In the genomic region with DNA sequence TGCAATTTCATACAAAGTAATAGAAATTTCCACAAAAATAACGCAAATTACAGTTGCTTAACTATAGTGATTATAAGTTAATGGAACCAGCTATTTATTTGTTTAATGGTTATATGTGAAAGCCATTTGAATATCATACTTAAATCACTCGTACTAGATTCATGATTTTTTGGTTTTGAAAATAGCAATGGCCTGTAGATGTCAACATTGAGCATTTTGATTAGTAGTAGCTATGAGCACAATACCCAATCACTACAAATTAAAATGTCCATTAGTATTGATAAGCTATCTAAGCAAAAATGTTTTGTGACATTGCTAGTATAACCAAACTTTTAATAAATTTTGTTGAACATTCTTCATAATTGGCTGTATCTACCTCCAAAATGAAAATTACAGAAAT, we compare ENCODE assay signal across 24 cellular contexts. TPM values are rescaled to one million over a fixed set of nuclear protein-coding genes. Genes with fewer than 3 reads are reported as not detected.
DNase-seq lines count a peak whose midpoint lies in the region; ATAC-seq and TF ChIP-seq lines count a peak whose summit lies in the region.
"Had no signal": no experiment of that assay in that cellular context is flagged by ENCODE, and none has a peak within 500 bp of the region (broad histone marks: within the 10 kb centered on the region; RNA-seq: fewer than 3 reads in every experiment).

No MANE protein-coding gene starts in this region.

- no peak for DNase-seq in SK-N-SH
- no peak for DNase-seq in OCI-LY7 (ENCODE audit: low spot score)
- no peak for DNase-seq in epithelial cell of proximal tubule (ENCODE audit: low read depth)
- DNase-seq in WTC11 (ENCODE audit: low spot score): no peak
- DNase-seq in iPS-NIHi7 (ENCODE audit: extremely low spot score): no peak
- DNase-seq in activated CD8-positive, alpha-beta T cell treated with anti-CD3 and anti-CD28 coated beads for 36 hours: no peak
- DNase-seq: activated CD4-positive, alpha-beta T cell treated with anti-CD3 and anti-CD28 coated beads for 1 hour; activated naive CD4-positive, alpha-beta T cell treated with anti-CD3 and anti-CD28 coated beads, Interleukin-2, amount 50 U/mL, for 16 hours; anterior cingulate cortex; caudate nucleus; dorsolateral prefrontal cortex; NCI-H1436; NCI-H510A treated with DMSO at 0.1 percent for 48 hours; nucleus accumbens; stimulated activated CD4-positive, alpha-beta T cell treated with anti-CD3 and anti-CD28 coated beads, Interleukin-12 subunit alpha, Interleukin-12 subunit beta, amount 100 ng/mL, for 4 hours; stomach had no signal

- no peaks in the 10 kb centered on the region for H3K36me3 Mint-ChIP-seq in WTC11
- no peaks in the 10 kb centered on the region for H3K36me3 Mint-ChIP-seq in activated CD8-positive, alpha-beta T cell treated with anti-CD3 and anti-CD28 coated beads for 36 hours (ENCODE audit: low read depth)

- H3K4me1 ChIP-seq in SK-N-SH (ENCODE audit: control insufficient read depth in 1 of 2, insufficient read depth in 2 of 2, low read depth in 1 of 2, low read length in 1 of 2) (no peaks in the 10 kb centered on the region), OCI-LY7 (ENCODE audit: insufficient read depth, low read length, poor library complexity, severe bottlenecking) (no peaks in the 10 kb centered on the region)
- H3K4me1 ChIP-seq: BLaER1 treated with 17β-estradiol and CSF1 and Interleukin-3, amounts not matched to agents 10 nM and 100 nM; right atrium auricular region; stomach; tibial nerve had no signal

- H3K9me2 ChIP-seq in SK-N-SH: no peaks in the 10 kb centered on the region
- no peaks in the 10 kb centered on the region for H3K9me2 ChIP-seq in OCI-LY7 (ENCODE audit: insufficient read depth, low read length)

- H3F3A ChIP-seq in SK-N-SH (replicated peaks; ENCODE audit: insufficient read depth): no peaks in the 10 kb centered on the region

- H3K79me2 ChIP-seq in SK-N-SH (ENCODE audit: insufficient read depth) (no peaks in the 10 kb centered on the region), OCI-LY7 (ENCODE audit: insufficient read depth, low read depth, low read length) (no peaks in the 10 kb centered on the region)

- POLR2A ChIA-PET in SK-N-SH (lab: Yijun Ruan, JAX): no interaction called here
- POLR2A ChIA-PET in OCI-LY7 (lab: Charles Lee): interaction anchor here (0.6 to 0.7 kb wide), 2 partner anchors 139 to 742 kb away, joined by 3 to 5 read pairs; no protein-coding TSS in a partner anchor
- POLR2A ChIA-PET in WTC11 (lab: Charles Lee): no interaction called here
- POLR2A ChIA-PET in activated CD8-positive, alpha-beta T cell treated with anti-CD3 and anti-CD28 coated beads for 36 hours (lab: Charles Lee): no interaction called here

- H3K9ac ChIP-seq in SK-N-SH: no peak overlapping the region
- H3K9ac ChIP-seq: BLaER1 treated with 17β-estradiol and CSF1 and Interleukin-3, amounts not matched to agents 10 nM and 100 nM had no signal

- no peak overlapping the region for H3K4me2 ChIP-seq in SK-N-SH
- H3K4me2 ChIP-seq in OCI-LY7 (ENCODE audit: low read length): no peak overlapping the region
- H3K4me2 ChIP-seq: BLaER1 treated with 17β-estradiol and CSF1 and Interleukin-3, amounts not matched to agents 10 nM and 100 nM had no signal

- H3K9me3 ChIP-seq in SK-N-SH: no peaks in the 10 kb centered on the region
- H3K9me3 ChIP-seq in OCI-LY7 (ENCODE audit: low read length): no peaks in the 10 kb centered on the region
- H3K9me3 ChIP-seq: BLaER1 treated with 17β-estradiol and CSF1 and Interleukin-3, amounts not matched to agents 10 nM and 100 nM; right atrium auricular region; stomach; tibial nerve had no signal

- H3K27ac Mint-ChIP-seq in WTC11: no peak overlapping the region
- no peak overlapping the region for H3K27ac Mint-ChIP-seq in activated CD8-positive, alpha-beta T cell treated with anti-CD3 and anti-CD28 coated beads for 36 hours
- H3K27ac Mint-ChIP-seq: activated T-helper 1 cell treated with anti-CD3 and anti-CD28 coated beads, Interleukin-12 subunit alpha, Interleukin-12 subunit beta, Interleukin-2, Interleukin-4 antibody, amounts not matched to agents 30 ng/mL and 10 ng/mL and 1 ng/mL, durations not matched to agents 14 hours and 24 hours and 36 hours had no signal

- intact Hi-C loops in OCI-LY7 (cut with micrococcal nuclease; ENCODE audit: unreplicated experiment): no loop called here
- intact Hi-C loops in activated CD8-positive, alpha-beta T cell treated with anti-CD3 and anti-CD28 coated beads for 36 hours (cut with micrococcal nuclease): no loop called here

- no peaks in the 10 kb centered on the region for H3K36me3 ChIP-seq in SK-N-SH (replicated peaks in 1 of 2; ENCODE audit: control insufficient read depth in 1 of 2, insufficient read depth in 2 of 2, low read length in 1 of 2)
- no peaks in the 10 kb centered on the region for H3K36me3 ChIP-seq in OCI-LY7 (ENCODE audit: insufficient read depth, low read length)
- H3K36me3 ChIP-seq: BLaER1 treated with 17β-estradiol and CSF1 and Interleukin-3, amounts not matched to agents 10 nM and 100 nM; right atrium auricular region; stomach; tibial nerve had no signal

- WGBS in SK-N-SH (ENCODE audit: low lambda C conversion rate): 4% methylated on average over 2 of the region's 2 CpGs

- no peak for TF ChIP-seq EP300 in SK-N-SH (IDR thresholded peaks at IDR 0.05; ENCODE audit: borderline replicate concordance in 1 of 2, low read depth in 1 of 2, low read length in 1 of 2)

- no peak for TF ChIP-seq RAD21 in SK-N-SH (IDR thresholded peaks at IDR 0.05; ENCODE audit: low read length)

- TF ChIP-seq CTCF in SK-N-SH (IDR thresholded peaks at IDR 0.05): peak; percentile 32; the same call in 1 of the 2 replicates
- TF ChIP-seq CTCF in OCI-LY7 (conservative IDR thresholded peaks at IDR 0.05; ENCODE audit: low read length): peak; percentile 56; the same call in 1 of the 2 replicates
- peak; percentile 34 for TF ChIP-seq CTCF in epithelial cell of proximal tubule (conservative IDR thresholded peaks at IDR 0.05; ENCODE audit: low read depth, low read length)
- no peak for TF ChIP-seq CTCF in WTC11 (IDR thresholded peaks at IDR 0.05)
- TF ChIP-seq CTCF in activated CD8-positive, alpha-beta T cell treated with anti-CD3 and anti-CD28 coated beads for 36 hours (IDR thresholded peaks at IDR 0.05): no peak

- H3K9me3 Mint-ChIP-seq in WTC11: no peaks in the 10 kb centered on the region
- H3K9me3 Mint-ChIP-seq in activated CD8-positive, alpha-beta T cell treated with anti-CD3 and anti-CD28 coated beads for 36 hours: no peaks in the 10 kb centered on the region
- H3K9me3 Mint-ChIP-seq: activated T-helper 1 cell treated with anti-CD3 and anti-CD28 coated beads, Interleukin-12 subunit alpha, Interleukin-12 subunit beta, Interleukin-2, Interleukin-4 antibody, amounts not matched to agents 30 ng/mL and 10 ng/mL and 1 ng/mL, durations not matched to agents 14 hours and 24 hours and 36 hours had no signal

- H3K27me3 Mint-ChIP-seq in WTC11 (ENCODE audit: low read depth): peaks cover under 1% of the 10 kb centered on the region
- H3K27me3 Mint-ChIP-seq in activated CD8-positive, alpha-beta T cell treated with anti-CD3 and anti-CD28 coated beads for 36 hours: peaks cover 2% of the 10 kb centered on the region

- ATAC-seq in SK-N-SH treated with all-trans-retinoic acid at 6 μM for 48 hours (no peak), GM19463 (IDR thresholded peaks at IDR 0.05; ENCODE audit: unreplicated experiment) (no peak), WTC11 (no peak)
- ATAC-seq in activated CD8-positive, alpha-beta T cell treated with anti-CD3 and anti-CD28 coated beads for 36 hours: no peak
- ATAC-seq: Right ventricle myocardium inferior had no signal

- no peaks in the 10 kb centered on the region; the same call in 1 of the 2 replicates for H3K27me3 ChIP-seq in SK-N-SH (ENCODE audit: insufficient read depth)
- H3K27me3 ChIP-seq: BLaER1 treated with 17β-estradiol and CSF1 and Interleukin-3, amounts not matched to agents 10 nM and 100 nM; right atrium auricular region; stomach; tibial nerve had no signal

- H3K27ac ChIP-seq in SK-N-SH (ENCODE audit: low read depth in 2 of 2, low read length in 1 of 2) (no peak overlapping the region), OCI-LY7 (ENCODE audit: low read depth, low read length, poor library complexity, severe bottlenecking) (no peak overlapping the region)
- H3K27ac ChIP-seq: BLaER1 treated with 17β-estradiol and CSF1 and Interleukin-3, amounts not matched to agents 10 nM and 100 nM; dorsolateral prefrontal cortex; right atrium auricular region; stomach; tibial nerve had no signal

- H4K20me1 ChIP-seq in SK-N-SH (ENCODE audit: insufficient read depth) (no peaks in the 10 kb centered on the region), OCI-LY7 (ENCODE audit: insufficient read depth, low read length) (no peaks in the 10 kb centered on the region)
- H4K20me1 ChIP-seq: BLaER1 treated with 17β-estradiol and CSF1 and Interleukin-3, amounts not matched to agents 10 nM and 100 nM had no signal

- no peak overlapping the region for H3K4me3 Mint-ChIP-seq in WTC11
- H3K4me3 Mint-ChIP-seq in activated CD8-positive, alpha-beta T cell treated with anti-CD3 and anti-CD28 coated beads for 36 hours: no peak overlapping the region
- H3K4me3 Mint-ChIP-seq: activated T-helper 1 cell treated with anti-CD3 and anti-CD28 coated beads, Interleukin-12 subunit alpha, Interleukin-12 subunit beta, Interleukin-2, Interleukin-4 antibody, amounts not matched to agents 30 ng/mL and 10 ng/mL and 1 ng/mL, durations not matched to agents 14 hours and 24 hours and 36 hours had no signal

- H3K4me3 ChIP-seq in SK-N-SH (ENCODE audit: low read depth in 2 of 2, low read length in 1 of 2): no peak overlapping the region
- H3K4me3 ChIP-seq in OCI-LY7 (ENCODE audit: low read depth, low read length, poor library complexity, severe bottlenecking): no peak overlapping the region
- H3K4me3 ChIP-seq in epithelial cell of proximal tubule (ENCODE audit: low read depth, low read length): no peak overlapping the region
- H3K4me3 ChIP-seq: BLaER1 treated with 17β-estradiol and CSF1 and Interleukin-3, amounts not matched to agents 10 nM and 100 nM; dorsolateral prefrontal cortex; right atrium auricular region; stomach; tibial nerve had no signal

- H2AFZ ChIP-seq in SK-N-SH (ENCODE audit: low read depth) (no peak overlapping the region), OCI-LY7 (ENCODE audit: low read length) (no peak overlapping the region)

- CTCF ChIA-PET in SK-N-SH (lab: Yijun Ruan, JAX): interaction anchor here (0.9 kb wide), 1 partner anchor 11 kb away, joined by 5 read pairs; no protein-coding TSS in a partner anchor
- CTCF ChIA-PET in OCI-LY7 (lab: Charles Lee; ENCODE audit: unreplicated experiment): no interaction called here
- CTCF ChIA-PET in WTC11 (lab: Charles Lee): interaction anchor here (0.6 to 1.1 kb wide), 2 partner anchors 177 to 250 kb away, joined by 3 read pairs; partner anchors contain the start of gene ODF2L
- CTCF ChIA-PET in activated CD8-positive, alpha-beta T cell treated with anti-CD3 and anti-CD28 coated beads for 36 hours (lab: Charles Lee): no interaction called here

- H3K4me1 Mint-ChIP-seq in WTC11: no peaks in the 10 kb centered on the region
- H3K4me1 Mint-ChIP-seq in activated CD8-positive, alpha-beta T cell treated with anti-CD3 and anti-CD28 coated beads for 36 hours (ENCODE audit: low read depth): no peaks in the 10 kb centered on the region

- BruUV-seq in OCI-LY7 (replicated peaks; lab: Mats Ljungman, UMichigan): no TSS peak

RNA-seq across cellular contexts. Expression of gene COL24A1, which starts 10.0 kb away (rescaled TPM):
- not detected in 2 replicates for polyA plus RNA-seq in SK-N-SH (2012; rRNA removed)
- 0.01 TPM in 1 of 2 replicates, not detected in the other for polyA plus RNA-seq in SK-N-SH (2012; cell fraction: cytosol; rRNA removed)
- polyA plus RNA-seq in SK-N-SH (2012; cell fraction: nucleus; rRNA removed): 0.04 TPM in 1 of 2 replicates, not detected in the other
- 0.03 and 0.06 TPM in 2 replicates for total RNA-seq in OCI-LY7 (2014; rRNA removed; shearing (Covaris generic))
- total RNA-seq in OCI-LY7 (2022) (0.07 and 0.23 TPM in 2 replicates), epithelial cell of proximal tubule (0.06 and 0.07 TPM in 2 replicates), WTC11 (2021) (0.92 to 1.1 TPM (median 1.0 TPM) in 3 replicates)
- not detected for total RNA-seq in activated CD8-positive, alpha-beta T cell treated with anti-CD3 and anti-CD28 coated beads for 36 hours
- total RNA-seq: activated T-helper 1 cell treated with anti-CD3 and anti-CD28 coated beads, Interleukin-12 subunit alpha, Interleukin-12 subunit beta, Interleukin-2, Interleukin-4 antibody, amounts not matched to agents 30 ng/mL and 10 ng/mL and 1 ng/mL, durations not matched to agents 14 hours and 24 hours and 36 hours; lung microvascular endothelial cell had no signal

Comparison
In these comparisons a context has a peak if more than half of its experiments do, and no peak if none do; other contexts are left out.
1. CTCF ChIP-seq: peak in SK-N-SH (single experiment), OCI-LY7 (single experiment) and epithelial cell of proximal tubule (single experiment); none in WTC11 (single experiment) and activated CD8-positive, alpha-beta T cell treated with anti-CD3 and anti-CD28 coated beads for 36 hours (single experiment).
2. CTCF ChIA-PET loops: an anchor here in SK-N-SH (0.9 kb wide) and WTC11 (0.6 to 1.1 kb wide); none called in OCI-LY7 and activated CD8-positive, alpha-beta T cell treated with anti-CD3 and anti-CD28 coated beads for 36 hours.
3. Of the 6 proteins assayed by ChIP-seq in both WTC11 and SK-N-SH: peak only in WTC11: none; only in SK-N-SH: CTCF; in both: none; in neither: 5.